Comparison of ENCODE assay signal across 26 cellular contexts in genomic region chr4:30833206-30833605, GRCh38.
"Had no signal": no experiment of that assay in that cellular context is flagged by ENCODE, and none has a peak within 500 bp of the region (broad histone marks: within the 10 kb centered on the region; RNA-seq: fewer than 3 reads in every experiment).

No MANE protein-coding gene starts in this region.

- H3K4me3 ChIP-seq: SK-N-MC had no signal

- H3K27ac ChIP-seq: SK-N-MC had no signal

- DNase-seq: activated B cell treated with CpG ODN at 0.5 μM for 24 hours; activated CD4-positive, alpha-beta memory T cell treated with anti-CD3 and anti-CD28 coated beads, Interleukin-2, amount 10 ng/mL, durations not matched to agents 7 days and 5 days; activated CD4-positive, alpha-beta T cell treated with anti-CD3 and anti-CD28 coated beads, Interleukin-2, amount 10 ng/mL, durations not matched to agents 7 days and 5 days; activated CD8-positive, alpha-beta memory T cell treated with anti-CD3 and anti-CD28 coated beads, Interleukin-2, amount 50 U/mL, for 4 hours; activated gamma-delta T cell treated with Interleukin-2 at 50 U/mL for 16 hours; activated naive CD4-positive, alpha-beta T cell treated with anti-CD3 and anti-CD28 coated beads, Interleukin-2, amount 10 ng/mL, durations not matched to agents 7 days and 5 days; activated naive CD8-positive, alpha-beta T cell treated with anti-CD3 and anti-CD28 coated beads for 36 hours; activated T-cell treated with anti-CD3 and anti-CD28 coated beads, Interleukin-2, amount 50 U/mL, for 72 hours; anterior cingulate cortex; caudate nucleus; IMR-90; Kasumi-1; KBM-7; NCI-H1048; NCI-H2029; NCI-H2107; NCI-H2171 treated with DMSO at 0.1 percent for 48 hours; NCI-H345; NCI-H510A; NCI-H526 treated with DMSO at 0.1 percent for 48 hours; PC-3; SIG-M5; T-cell; T-helper 2 cell; T1000 had no signal

- ATAC-seq: activated T-cell treated with anti-CD3 and anti-CD28 coated beads, Interleukin-2, amount 50 U/mL, for 72 hours; PC-3; T-cell had no signal
